22 cellular contexts compared by ENCODE assay signal in the genomic region with DNA sequence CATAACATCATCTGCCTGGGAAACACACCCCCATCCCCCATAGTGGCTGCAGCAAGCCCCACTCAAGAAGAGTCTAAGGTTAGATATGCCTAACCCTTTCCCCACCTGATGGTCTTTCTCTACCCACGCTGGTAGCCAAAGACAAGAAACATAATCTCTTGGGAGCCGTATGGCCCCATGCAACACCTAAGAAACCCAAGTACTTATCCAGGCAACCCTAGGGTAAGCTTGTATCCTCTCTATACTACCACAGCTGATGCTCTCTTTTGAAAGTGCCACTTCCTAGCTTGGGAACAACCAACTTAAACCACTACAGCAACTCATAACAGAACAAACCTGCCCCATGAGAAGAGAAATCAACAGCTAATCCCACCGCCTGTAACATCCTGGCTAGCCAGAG.
"Had no signal": no experiment of that assay in that cellular context is flagged by ENCODE, and none has a peak within 500 bp of the region (broad histone marks: within the 10 kb centered on the region; RNA-seq: fewer than 3 reads in every experiment).

No MANE protein-coding gene starts in this region.

- DNase-seq: KBM-7, MG63, NCI-H1092, NCI-H1105 treated with DMSO at 0.1 percent for 48 hours, NCI-H1417 treated with DMSO at 0.1 percent for 48 hours, NCI-H146, NCI-H1694 treated with DMSO at 0.1 percent for 48 hours, NCI-H1930, NCI-H2081, NCI-H2107, NCI-H345, NCI-H446 treated with DMSO at 0.1 percent for 48 hours, NCI-H510A treated with DMSO at 0.1 percent for 48 hours, NCI-H526, PC-3, SHP77 treated with DMSO at 0.1 percent for 48 hours, SJCRH30, T-helper 1 cell, T-helper 17 cell had no signal

- ATAC-seq: Panc1, PC-3, Right ventricle myocardium inferior, SK-N-SH treated with all-trans-retinoic acid at 6 μM for 48 hours, T-helper 17 cell had no signal
